In genomic region chr1:32901823-32902534, GRCh38 we compare ENCODE assay signal across 9 cellular contexts. TPM values are rescaled to one million over a fixed set of nuclear protein-coding genes. Genes with fewer than 3 reads are reported as not detected.
DNase-seq lines count a peak whose midpoint lies in the region; ATAC-seq and TF ChIP-seq lines count a peak whose summit lies in the region.
"Had no signal": no experiment of that assay in that cellular context is flagged by ENCODE, and none has a peak within 500 bp of the region (broad histone marks: within the 10 kb centered on the region; RNA-seq: fewer than 3 reads in every experiment).

No MANE protein-coding gene starts in this region.

- H3K27me3 Mint-ChIP-seq in activated naive CD4-positive, alpha-beta T cell treated with anti-CD3 and anti-CD28 coated beads for 36 hours (ENCODE audit: low read depth): peaks cover 32% of the 10 kb centered on the region

- CTCF ChIA-PET in activated naive CD4-positive, alpha-beta T cell treated with anti-CD3 and anti-CD28 coated beads for 36 hours (lab: Charles Lee): interaction anchor here (0.6 to 1.1 kb wide), 3 partner anchors 9 to 455 kb away, joined by 3 read pairs; no protein-coding TSS in a partner anchor

- ATAC-seq in body of pancreas (no peak), lower lobe of right lung (no peak), esophagus mucosa (no peak)

- no peak for TF ChIP-seq EP300 in tibial nerve (IDR thresholded peaks at IDR 0.05)

- TF ChIP-seq CTCF in body of pancreas (IDR thresholded peaks at IDR 0.05) (no peak), lower lobe of right lung (IDR thresholded peaks at IDR 0.05) (no peak), tibial nerve (IDR thresholded peaks at IDR 0.05) (no peak)

- H3K27me3 ChIP-seq in body of pancreas (no peaks in the 10 kb centered on the region), lower lobe of right lung (ENCODE audit: low read depth) (peaks cover 19% of the 10 kb centered on the region), tibial nerve (peaks cover 0 to 22% of the 10 kb centered on the region in 2 donors)

- no peaks in the 10 kb centered on the region for H3K36me3 Mint-ChIP-seq in activated naive CD4-positive, alpha-beta T cell treated with anti-CD3 and anti-CD28 coated beads for 36 hours (ENCODE audit: low read depth)

- no peaks in the 10 kb centered on the region for H3K9me3 ChIP-seq in body of pancreas
- no peaks in the 10 kb centered on the region for H3K9me3 ChIP-seq in lower lobe of right lung
- H3K9me3 ChIP-seq in tibial nerve: no peaks in the 10 kb centered on the region

- H3K4me1 Mint-ChIP-seq in activated naive CD4-positive, alpha-beta T cell treated with anti-CD3 and anti-CD28 coated beads for 36 hours (ENCODE audit: low read depth): peaks cover 6% of the 10 kb centered on the region

- intact Hi-C loops in activated naive CD4-positive, alpha-beta T cell treated with anti-CD3 and anti-CD28 coated beads for 36 hours (cut with micrococcal nuclease): no loop called here
- intact Hi-C loops in body of pancreas (cut with DNase I) (no loop called here), lower lobe of right lung (cut with DNase I) (no loop called here)

- no peaks in the 10 kb centered on the region for H3K36me3 ChIP-seq in body of pancreas (replicated peaks in 1 of 2; ENCODE audit: insufficient read depth in 1 of 2, low read depth in 2 of 2)
- no peaks in the 10 kb centered on the region for H3K36me3 ChIP-seq in lower lobe of right lung
- H3K36me3 ChIP-seq in tibial nerve: no peaks in the 10 kb centered on the region

- DNase-seq in activated naive CD4-positive, alpha-beta T cell treated with anti-CD3 and anti-CD28 coated beads for 36 hours: no peak
- no peak for DNase-seq in activated naive CD4-positive, alpha-beta T cell treated with Interleukin-2 at 50 U/mL for 16 hours
- DNase-seq in body of pancreas (no peak), lower lobe of right lung (no peak), tibial nerve (ENCODE audit: low spot score in 2 of 2) (no peak), HUDEP-2 (lab: John Stamatoyannopoulos, UW; ENCODE audit: unreplicated experiment in 76 of 76) (no peak), nucleus accumbens (lab: John Stamatoyannopoulos, UW) (no peak)
- DNase-seq: DND-41 had no signal

- H3K27ac Mint-ChIP-seq in activated naive CD4-positive, alpha-beta T cell treated with anti-CD3 and anti-CD28 coated beads for 36 hours: no peak overlapping the region

- no peak for TF ChIP-seq POLR2A in body of pancreas (IDR thresholded peaks at IDR 0.05)
- no peak for TF ChIP-seq POLR2A in tibial nerve (IDR thresholded peaks at IDR 0.05)

- H3K27ac ChIP-seq in body of pancreas (peak overlapping the region in 3 of 4 donors; percentile 44 to 77 (median 56)), lower lobe of right lung (no peak overlapping the region), tibial nerve (peak overlapping the region in 2 of 4 donors; percentile 52 to 77)

- H3K9me3 Mint-ChIP-seq in activated naive CD4-positive, alpha-beta T cell treated with anti-CD3 and anti-CD28 coated beads for 36 hours: no peaks in the 10 kb centered on the region

- WGBS in body of pancreas, 2 donors: 35 to 41% methylated on average over 19 to 24 of the region's 24 CpGs
- WGBS in tibial nerve, 2 donors: 46 to 50% methylated on average over 23 to 24 of the region's 24 CpGs

- peaks cover 33% of the 10 kb centered on the region for H3K4me1 ChIP-seq in body of pancreas
- peaks cover 7% of the 10 kb centered on the region for H3K4me1 ChIP-seq in lower lobe of right lung
- peaks cover 0 to 16% (median 3%) of the 10 kb centered on the region in 4 donors for H3K4me1 ChIP-seq in tibial nerve

- H3K4me3 Mint-ChIP-seq in activated naive CD4-positive, alpha-beta T cell treated with anti-CD3 and anti-CD28 coated beads for 36 hours: peak overlapping the region; percentile 67

- H3K4me3 ChIP-seq in body of pancreas (peak overlapping the region; percentile 47 to 48), lower lobe of right lung (peak overlapping the region; percentile 69), tibial nerve (peak overlapping the region; percentile 42 to 58 (median 54))

RNA-seq across cellular contexts. Expression of gene TMEM54, which starts 0.8 kb away (rescaled TPM):
- total RNA-seq in activated naive CD4-positive, alpha-beta T cell treated with anti-CD3 and anti-CD28 coated beads for 36 hours: 1 to 10 TPM in 1 of 2 experiments, under 1 TPM in 1; 0.84 to 1.0 TPM
- total RNA-seq in body of pancreas (10 to 100 TPM; 40.2 to 41.2 TPM), lower lobe of right lung (44.0 TPM), tibial nerve (10 to 100 TPM; 13.1 to 41.4 (median 26.3) TPM), esophagus mucosa (127 TPM)

RNA-seq across cellular contexts. Expression of gene HPCA, which starts 15.7 kb away (rescaled TPM):
- total RNA-seq in activated naive CD4-positive, alpha-beta T cell treated with anti-CD3 and anti-CD28 coated beads for 36 hours: not detected
- not detected for total RNA-seq in body of pancreas
- total RNA-seq in lower lobe of right lung: not detected
- not detected for total RNA-seq in tibial nerve
- total RNA-seq in esophagus mucosa: not detected

RNA-seq across cellular contexts. Expression of gene FNDC5, which starts 31.3 kb away (rescaled TPM):
- total RNA-seq in activated naive CD4-positive, alpha-beta T cell treated with anti-CD3 and anti-CD28 coated beads for 36 hours: not detected
- total RNA-seq in body of pancreas (not detected), lower lobe of right lung (0.65 TPM), tibial nerve (under 1 TPM in 1 of 4 donors, not detected in 3; 0.21 TPM), esophagus mucosa (not detected)

Comparison
In these comparisons a context has a peak if more than half of its experiments do, and no peak if none do; other contexts are left out.
1. RNA of gene TMEM54, which starts 0.8 kb away (total RNA-seq): 127 TPM in esophagus mucosa (single experiment), 44.0 TPM in lower lobe of right lung (single experiment), 40.2 to 41.2 TPM in body of pancreas and 13.1 to 41.4 TPM in tibial nerve; 0.84 to 1.0 TPM in activated naive CD4-positive, alpha-beta T cell treated with anti-CD3 and anti-CD28 coated beads for 36 hours; every median in the first group is over 4 times any median in the second.
2. Peak in every context shown above with its lines, with median percentiles within 50 percentile points of each other: H3K4me3 ChIP-seq.